Comparison of ENCODE assay signal across 26 cellular contexts in genomic region chr1:213065800-213066199, GRCh38.
"Had no signal": no experiment of that assay in that cellular context is flagged by ENCODE, and none has a peak within 500 bp of the region (broad histone marks: within the 10 kb centered on the region; RNA-seq: fewer than 3 reads in every experiment).

No MANE protein-coding gene starts in this region.

- ATAC-seq: activated naive CD4-positive, alpha-beta T cell treated with anti-CD3 and anti-CD28 coated beads, Interleukin-2, amount 50 U/mL, for 72 hours; activated naive CD8-positive, alpha-beta T cell treated with anti-CD3 and anti-CD28 coated beads, Interleukin-2, amount 50 U/mL, for 24 hours; body of pancreas had no signal

- H3K27me3 ChIP-seq: ascending aorta, body of pancreas, Peyer's patch, SJCRH30 had no signal

- H3K4me1 ChIP-seq: ascending aorta, Peyer's patch had no signal

- DNase-seq: activated CD4-positive, alpha-beta memory T cell treated with anti-CD3 and anti-CD28 coated beads for 36 hours; activated CD4-positive, alpha-beta T cell treated with anti-CD3 and anti-CD28 coated beads, Interleukin-2, amount 10 ng/mL, durations not matched to agents 7 days and 5 days; activated CD4-positive, CD25-positive, alpha-beta regulatory T cell; activated CD8-positive, alpha-beta memory T cell treated with anti-CD3 and anti-CD28 coated beads, Interleukin-2, amount 50 U/mL, for 4 hours; activated effector memory CD4-positive, alpha-beta T cell treated with Interleukin-2 at 50 U/mL for 16 hours; activated naive CD4-positive, alpha-beta T cell treated with Interleukin-2 at 50 U/mL for 16 hours; activated naive CD8-positive, alpha-beta T cell treated with anti-CD3 and anti-CD28 coated beads, Interleukin-2, amount 50 U/mL, for 24 hours; amniotic stem cell; body of pancreas; central memory CD4-positive, alpha-beta T cell; NCI-H1105; NCI-H1436; NCI-H1694 treated with DMSO at 0.1 percent for 48 hours; NCI-H510A treated with DMSO at 0.1 percent for 48 hours; NK-92 treated with Interleukin-12 subunit alpha and Interleukin-12 subunit beta, amount 100 ng/mL, for 24 hours; Peyer's patch; Right ventricle myocardium superior; SJCRH30; SK-N-SH; T-helper 1 cell had no signal

- H3K9me3 Mint-ChIP-seq: activated CD4-positive, alpha-beta memory T cell treated with anti-CD3 and anti-CD28 coated beads for 36 hours; activated CD4-positive, alpha-beta T cell treated with anti-CD3 and anti-CD28 coated beads, Interleukin-2, amount 10 ng/mL, durations not matched to agents 7 days and 5 days; activated naive CD4-positive, alpha-beta T cell treated with anti-CD3 and anti-CD28 coated beads, Interleukin-2, amount 50 U/mL, for 72 hours; activated naive CD8-positive, alpha-beta T cell treated with anti-CD3 and anti-CD28 coated beads, Interleukin-2, amount 50 U/mL, for 24 hours; activated T-helper 1 cell treated with anti-CD3 and anti-CD28 coated beads, Interleukin-12 subunit alpha, Interleukin-12 subunit beta, Interleukin-2, Interleukin-4 antibody, amounts not matched to agents 30 ng/mL and 10 ng/mL and 1 ng/mL, durations not matched to agents 14 hours and 24 hours and 36 hours had no signal

- H3K9ac ChIP-seq: SK-N-SH had no signal

- H3K27me3 Mint-ChIP-seq: activated CD4-positive, alpha-beta memory T cell treated with anti-CD3 and anti-CD28 coated beads for 36 hours; activated CD4-positive, alpha-beta T cell treated with anti-CD3 and anti-CD28 coated beads, Interleukin-2, amount 10 ng/mL, durations not matched to agents 7 days and 5 days; activated naive CD8-positive, alpha-beta T cell treated with anti-CD3 and anti-CD28 coated beads, Interleukin-2, amount 50 U/mL, for 24 hours had no signal

- H3K4me3 Mint-ChIP-seq: activated CD4-positive, alpha-beta memory T cell treated with anti-CD3 and anti-CD28 coated beads for 36 hours; activated CD4-positive, alpha-beta T cell treated with anti-CD3 and anti-CD28 coated beads, Interleukin-2, amount 10 ng/mL, durations not matched to agents 7 days and 5 days; activated naive CD8-positive, alpha-beta T cell treated with anti-CD3 and anti-CD28 coated beads, Interleukin-2, amount 50 U/mL, for 24 hours; activated T-helper 1 cell treated with anti-CD3 and anti-CD28 coated beads, Interleukin-12 subunit alpha, Interleukin-12 subunit beta, Interleukin-2, Interleukin-4 antibody, amounts not matched to agents 30 ng/mL and 10 ng/mL and 1 ng/mL, durations not matched to agents 14 hours and 24 hours and 36 hours had no signal

- FAIRE-seq: bronchial epithelial cell had no signal

- H3K27ac Mint-ChIP-seq: activated CD4-positive, alpha-beta memory T cell treated with anti-CD3 and anti-CD28 coated beads for 36 hours; activated CD4-positive, alpha-beta T cell treated with anti-CD3 and anti-CD28 coated beads, Interleukin-2, amount 10 ng/mL, durations not matched to agents 7 days and 5 days; activated naive CD4-positive, alpha-beta T cell treated with anti-CD3 and anti-CD28 coated beads, Interleukin-2, amount 50 U/mL, for 72 hours; activated naive CD8-positive, alpha-beta T cell treated with anti-CD3 and anti-CD28 coated beads, Interleukin-2, amount 50 U/mL, for 24 hours; activated T-helper 1 cell treated with anti-CD3 and anti-CD28 coated beads, Interleukin-12 subunit alpha, Interleukin-12 subunit beta, Interleukin-2, Interleukin-4 antibody, amounts not matched to agents 30 ng/mL and 10 ng/mL and 1 ng/mL, durations not matched to agents 14 hours and 24 hours and 36 hours had no signal

- H3K36me3 ChIP-seq: ascending aorta, Peyer's patch had no signal

- H3K9me3 ChIP-seq: ascending aorta, body of pancreas, Peyer's patch, SJCRH30, SK-N-SH had no signal

- H3K27ac ChIP-seq: ascending aorta, body of pancreas, Peyer's patch, RWPE1, SJCRH30, VCaP had no signal

- H3K36me3 Mint-ChIP-seq: activated naive CD4-positive, alpha-beta T cell treated with anti-CD3 and anti-CD28 coated beads, Interleukin-2, amount 50 U/mL, for 72 hours had no signal

- H3K4me3 ChIP-seq: ascending aorta, body of pancreas, Peyer's patch, SJCRH30 had no signal

- H3K4me2 ChIP-seq: SK-N-SH had no signal
